In the genomic region with DNA sequence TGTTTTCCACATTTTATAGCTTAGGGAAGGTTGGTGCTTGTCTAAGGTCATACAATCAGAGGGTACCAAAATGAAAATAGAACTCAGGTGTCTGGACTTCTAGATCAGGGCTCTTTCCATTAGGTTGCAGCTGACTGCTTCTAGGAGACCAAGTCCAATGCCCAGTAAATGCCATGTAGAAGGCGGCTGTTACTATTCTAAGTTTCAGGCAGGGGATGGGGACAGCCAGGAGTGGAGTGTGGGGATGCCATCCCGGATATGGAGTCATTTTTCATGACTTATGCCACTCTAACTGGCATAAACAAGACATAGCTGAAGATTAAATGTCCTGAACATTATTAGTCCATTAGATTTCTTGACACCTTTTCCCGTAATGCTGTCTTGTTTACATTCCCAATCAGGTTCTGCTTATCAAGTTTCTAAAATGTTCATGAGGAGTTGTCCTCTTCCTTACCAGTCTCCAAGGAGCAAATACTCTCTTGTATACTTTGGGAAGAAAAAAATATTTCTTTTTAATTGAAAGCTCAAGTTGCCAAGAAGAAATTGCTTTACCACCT, we compare ENCODE assay signal across 34 cellular contexts. TPM values are rescaled to one million over a fixed set of nuclear protein-coding genes. Genes with fewer than 3 reads are reported as not detected.
"Had no signal": no experiment of that assay in that cellular context is flagged by ENCODE, and none has a peak within 500 bp of the region (broad histone marks: within the 10 kb centered on the region; RNA-seq: fewer than 3 reads in every experiment).

No MANE protein-coding gene starts in this region.

- H3K4me3 Mint-ChIP-seq: activated B cell treated with CpG ODN at 0.5 μM for 24 hours; activated CD4-positive, alpha-beta memory T cell treated with anti-CD3 and anti-CD28 coated beads for 36 hours; activated T-cell treated with anti-CD3 and anti-CD28 coated beads, Interleukin-2, amount 50 U/mL, for 72 hours; activated T-helper 17 cell treated with anti-CD3 and anti-CD28 coated beads, Interleukin-2, amount 50 U/mL, for 72 hours; IgD-negative memory B cell had no signal

- H3K36me3 ChIP-seq: adrenal gland, brain microvascular endothelial cell, Peyer's patch had no signal

- H3K27ac ChIP-seq: brain microvascular endothelial cell, Peyer's patch, VCaP had no signal

- H3K36me3 Mint-ChIP-seq: activated CD4-positive, alpha-beta memory T cell treated with anti-CD3 and anti-CD28 coated beads for 36 hours; IgD-negative memory B cell had no signal

- ATAC-seq: activated T-cell treated with anti-CD3 and anti-CD28 coated beads, Interleukin-2, amount 50 U/mL, for 72 hours; activated T-helper 17 cell treated with anti-CD3 and anti-CD28 coated beads, Interleukin-2, amount 50 U/mL, for 72 hours; PC-3 had no signal

- H3K9me3 Mint-ChIP-seq: activated B cell treated with CpG ODN at 0.5 μM for 24 hours; activated CD4-positive, alpha-beta memory T cell treated with anti-CD3 and anti-CD28 coated beads for 36 hours; activated T-helper 17 cell treated with anti-CD3 and anti-CD28 coated beads, Interleukin-2, amount 50 U/mL, for 72 hours; IgD-negative memory B cell had no signal

- H3K4me1 Mint-ChIP-seq: activated B cell treated with CpG ODN at 0.5 μM for 24 hours; activated T-helper 17 cell treated with anti-CD3 and anti-CD28 coated beads, Interleukin-2, amount 50 U/mL, for 72 hours; IgD-negative memory B cell had no signal

- DNase-seq: activated B cell treated with CpG ODN at 0.5 μM for 24 hours; activated CD4-positive, alpha-beta memory T cell treated with anti-CD3 and anti-CD28 coated beads for 36 hours; activated CD4-positive, alpha-beta T cell treated with anti-CD3 and anti-CD28 coated beads for 4 hours; activated CD4-positive, alpha-beta T cell treated with anti-CD3 and anti-CD28 coated beads, Interleukin-2, amount 50 U/mL, for 1 hour; activated CD4-positive, CD25-positive, alpha-beta regulatory T cell treated with anti-CD3 and anti-CD28 coated beads, Interleukin-2, amount 50 U/mL, for 72 hours; activated CD8-positive, alpha-beta memory T cell treated with anti-CD3 and anti-CD28 coated beads, Interleukin-2, amount 50 U/mL, for 4 hours; activated effector memory CD4-positive, alpha-beta T cell treated with anti-CD3 and anti-CD28 coated beads, Interleukin-2, amount 50 U/mL, for 16 hours; activated naive CD4-positive, alpha-beta T cell; activated naive CD4-positive, alpha-beta T cell treated with anti-CD3 and anti-CD28 coated beads, Interleukin-2, amount 50 U/mL, for 16 hours; activated T-cell treated with anti-CD3 and anti-CD28 coated beads for 4 hours; activated T-cell treated with anti-CD3 and anti-CD28 coated beads, Interleukin-2, amount 50 U/mL, for 72 hours; adrenal gland; brain microvascular endothelial cell; KBM-7; NCI-H1105; NCI-H1417 treated with DMSO at 0.1 percent for 48 hours; NCI-H1694; NCI-H1930; NCI-H2081 treated with DMSO at 0.1 percent for 48 hours; NCI-H226; NCI-H524 treated with DMSO at 0.1 percent for 48 hours; NK-92 treated with Interleukin-12 subunit alpha and Interleukin-12 subunit beta, amount 100 ng/mL, for 24 hours; PC-3; Peyer's patch; RPMI8226; SW 1271; T-helper 1 cell; T-helper 2 cell; T-helper 9 cell had no signal

- H3K4me3 ChIP-seq: adrenal gland, Peyer's patch had no signal

- H3K27ac Mint-ChIP-seq: activated B cell treated with CpG ODN at 0.5 μM for 24 hours; activated CD4-positive, alpha-beta memory T cell treated with anti-CD3 and anti-CD28 coated beads for 36 hours; activated T-cell treated with anti-CD3 and anti-CD28 coated beads, Interleukin-2, amount 50 U/mL, for 72 hours; activated T-helper 17 cell treated with anti-CD3 and anti-CD28 coated beads, Interleukin-2, amount 50 U/mL, for 72 hours; IgD-negative memory B cell had no signal

- H3K27me3 ChIP-seq: adrenal gland, brain microvascular endothelial cell, Peyer's patch had no signal

- H3K9me3 ChIP-seq: adrenal gland, Peyer's patch had no signal

RNA-seq across cellular contexts. Expression of a gene that starts 31.5 kb away (rescaled TPM):
- total RNA-seq: activated B cell treated with CpG ODN at 0.5 μM for 24 hours, MCF 10A, NCI-H460, PC-3, Peyer's patch had no signal
